ENCODE assay signal across 16 cellular contexts in genomic region chr20:57582029-57582378, GRCh38. TPM values are rescaled to one million over a fixed set of nuclear protein-coding genes. Genes with fewer than 3 reads are reported as not detected.
A peak's percentile ranks its signal among the peaks of the same experiment; 100 is the strongest.
DNase-seq lines count a peak whose midpoint lies in the region; ATAC-seq, FAIRE-seq and TF ChIP-seq lines count a peak whose summit lies in the region.
"Had no signal": no experiment of that assay in that cellular context is flagged by ENCODE, and none has a peak within 500 bp of the region (broad histone marks: within the 10 kb centered on the region; RNA-seq: fewer than 3 reads in every experiment).

No MANE protein-coding gene starts in this region.

- H3K4me1 ChIP-seq in naive thymus-derived CD4-positive, alpha-beta T cell (ENCODE audit: control insufficient read depth in 2 of 2, insufficient read depth in 2 of 2, low read length in 2 of 2): no peaks in the 10 kb centered on the region

- H3K27me3 Mint-ChIP-seq in endothelial cell (ENCODE audit: unreplicated experiment): peaks cover 12% of the 10 kb centered on the region
- H3K27me3 Mint-ChIP-seq in naive thymus-derived CD4-positive, alpha-beta T cell: peaks cover 38 to 68% (median 61%) of the 10 kb centered on the region in 5 donors

- no peaks in the 10 kb centered on the region for H3K9me3 ChIP-seq in naive thymus-derived CD4-positive, alpha-beta T cell (ENCODE audit: control insufficient read depth in 2 of 3, low read length in 3 of 3)
- H3K9me3 ChIP-seq: HAP-1 had no signal

- ATAC-seq in naive thymus-derived CD4-positive, alpha-beta T cell: peak; percentile 26
- ATAC-seq in HG02623 (IDR thresholded peaks at IDR 0.05; ENCODE audit: unreplicated experiment) (no peak), left colon (no peak)
- ATAC-seq: activated T-cell treated with anti-CD3 and anti-CD28 coated beads, Interleukin-2, amount 50 U/mL, for 72 hours had no signal

- no peaks in the 10 kb centered on the region for H3K36me3 Mint-ChIP-seq in endothelial cell (ENCODE audit: low read depth, unreplicated experiment)
- no peaks in the 10 kb centered on the region for H3K36me3 Mint-ChIP-seq in naive thymus-derived CD4-positive, alpha-beta T cell
- H3K36me3 Mint-ChIP-seq: activated CD4-positive, alpha-beta memory T cell treated with anti-CD3 and anti-CD28 coated beads for 36 hours had no signal

- no peaks in the 10 kb centered on the region for H3K4me1 Mint-ChIP-seq in endothelial cell (ENCODE audit: unreplicated experiment)
- peaks cover 0 to 5% (median 0%) of the 10 kb centered on the region in 7 donors for H3K4me1 Mint-ChIP-seq in naive thymus-derived CD4-positive, alpha-beta T cell

- POLR2A ChIA-PET in naive thymus-derived CD4-positive, alpha-beta T cell (lab: Charles Lee): no interaction called here

- peak; percentile 55 for FAIRE-seq in HTR-8/SVneo (lab: Jason Lieb, UNC)
- FAIRE-seq: colon had no signal

- no peaks in the 10 kb centered on the region for H3K9me3 Mint-ChIP-seq in endothelial cell (ENCODE audit: unreplicated experiment)
- H3K9me3 Mint-ChIP-seq in naive thymus-derived CD4-positive, alpha-beta T cell: peaks cover 0 to 4% (median 0%) of the 10 kb centered on the region in 11 donors
- H3K9me3 Mint-ChIP-seq: activated CD4-positive, alpha-beta memory T cell treated with anti-CD3 and anti-CD28 coated beads for 36 hours; activated T-cell treated with anti-CD3 and anti-CD28 coated beads, Interleukin-2, amount 50 U/mL, for 72 hours had no signal

- H3K27me3 ChIP-seq in naive thymus-derived CD4-positive, alpha-beta T cell (ENCODE audit: control insufficient read depth in 2 of 2, insufficient read depth in 2 of 2, low read length in 2 of 2): no peaks in the 10 kb centered on the region

- H3K27ac ChIP-seq in naive thymus-derived CD4-positive, alpha-beta T cell (ENCODE audit: low read depth, low read length): no peak overlapping the region
- peak overlapping the region; percentile 91 for H3K27ac ChIP-seq in temporal lobe (ENCODE audit: low read depth, low read length)
- H3K27ac ChIP-seq in coronary artery: peak overlapping the region in 1 of 2 donors; percentile 79

- intact Hi-C loops in naive thymus-derived CD4-positive, alpha-beta T cell (cut with micrococcal nuclease): no loop called here
- intact Hi-C loops in left colon (cut with DNase I, micrococcal nuclease): no loop called here

- TF ChIP-seq CTCF in endothelial cell (IDR thresholded peaks at IDR 0.05; ENCODE audit: unreplicated experiment) (no peak), coronary artery (IDR thresholded peaks at IDR 0.05) (no peak)

- H3K36me3 ChIP-seq in naive thymus-derived CD4-positive, alpha-beta T cell (ENCODE audit: control insufficient read depth in 2 of 3, insufficient read depth in 3 of 3, low read length in 3 of 3): no peaks in the 10 kb centered on the region
- H3K36me3 ChIP-seq: HAP-1 had no signal

- peak overlapping the region; percentile 31 for H3K4me3 Mint-ChIP-seq in endothelial cell (ENCODE audit: unreplicated experiment)
- no peak overlapping the region for H3K4me3 Mint-ChIP-seq in naive thymus-derived CD4-positive, alpha-beta T cell
- H3K4me3 Mint-ChIP-seq: activated CD4-positive, alpha-beta memory T cell treated with anti-CD3 and anti-CD28 coated beads for 36 hours; activated T-cell treated with anti-CD3 and anti-CD28 coated beads, Interleukin-2, amount 50 U/mL, for 72 hours had no signal

- no peak overlapping the region for H3K4me3 ChIP-seq in naive thymus-derived CD4-positive, alpha-beta T cell (ENCODE audit: low read length)
- no peak overlapping the region for H3K4me3 ChIP-seq in coronary artery
- H3K4me3 ChIP-seq: HAP-1 had no signal

- DNase-seq in HTR-8/SVneo (ENCODE audit: insufficient read length, low spot score) (no peak), endothelial cell (ENCODE audit: low spot score) (no peak), NCI-H524 treated with DMSO at 0.1 percent for 48 hours (lab: John Stamatoyannopoulos, UW) (no peak), coronary artery (ENCODE audit: low spot score) (no peak), left colon (no peak)
- DNase-seq in naive thymus-derived CD4-positive, alpha-beta T cell: no peak
- DNase-seq: activated CD4-positive, alpha-beta memory T cell treated with anti-CD3 and anti-CD28 coated beads for 36 hours; activated T-cell treated with anti-CD3 and anti-CD28 coated beads, Interleukin-2, amount 50 U/mL, for 72 hours; NCI-H2029 treated with DMSO at 0.1 percent for 48 hours; stimulated activated CD4-positive, alpha-beta T cell treated with anti-CD3 and anti-CD28 coated beads, Interleukin-1b, Interleukin-23, amount 100 ng/mL, for 48 hours had no signal

- CTCF ChIA-PET in naive thymus-derived CD4-positive, alpha-beta T cell (lab: Charles Lee): no interaction called here

- no peak overlapping the region for H3K27ac Mint-ChIP-seq in endothelial cell (ENCODE audit: unreplicated experiment)
- H3K27ac Mint-ChIP-seq in naive thymus-derived CD4-positive, alpha-beta T cell: no peak overlapping the region
- H3K27ac Mint-ChIP-seq: activated CD4-positive, alpha-beta memory T cell treated with anti-CD3 and anti-CD28 coated beads for 36 hours; activated T-cell treated with anti-CD3 and anti-CD28 coated beads, Interleukin-2, amount 50 U/mL, for 72 hours; progenitor cell of endocrine pancreas had no signal

RNA-seq across cellular contexts. Expression of gene PCK1, which starts 21.1 kb away (rescaled TPM):
- not detected for total RNA-seq in endothelial cell (ENCODE audit: unreplicated experiment)
- total RNA-seq in naive thymus-derived CD4-positive, alpha-beta T cell: not detected
- not detected for polyA plus RNA-seq in naive thymus-derived CD4-positive, alpha-beta T cell
- under 0.01 TPM for total RNA-seq in temporal lobe
- 100 to 1,000 TPM; 214 to 328 TPM for total RNA-seq in left colon
- total RNA-seq: activated CD4-positive, alpha-beta memory T cell treated with anti-CD3 and anti-CD28 coated beads for 36 hours; activated T-cell treated with anti-CD3 and anti-CD28 coated beads, Interleukin-2, amount 50 U/mL, for 72 hours; epithelial cell of proximal tubule; progenitor cell of endocrine pancreas had no signal

RNA-seq across cellular contexts. Expression of gene ZBP1, which starts 38.2 kb away (rescaled TPM):
- total RNA-seq in endothelial cell (ENCODE audit: unreplicated experiment) (not detected), temporal lobe (not detected), left colon (1 to 10 TPM; 4.0 to 6.8 TPM)
- 10 to 100 TPM in 4 of 5 experiments, 1 to 10 TPM in 1; 9.4 to 27.9 (median 14.2) TPM for total RNA-seq in naive thymus-derived CD4-positive, alpha-beta T cell
- polyA plus RNA-seq in naive thymus-derived CD4-positive, alpha-beta T cell: 1 to 10 TPM; 5.9 to 7.2 TPM
- total RNA-seq: epithelial cell of proximal tubule, progenitor cell of endocrine pancreas had no signal

RNA-seq across cellular contexts. Expression of gene CTCFL, which starts 57.1 kb away (rescaled TPM):
- 0.21 TPM for total RNA-seq in endothelial cell (ENCODE audit: unreplicated experiment)
- total RNA-seq in naive thymus-derived CD4-positive, alpha-beta T cell: not detected
- not detected for polyA plus RNA-seq in naive thymus-derived CD4-positive, alpha-beta T cell
- not detected for total RNA-seq in temporal lobe
- total RNA-seq in left colon: not detected
- total RNA-seq: activated CD4-positive, alpha-beta memory T cell treated with anti-CD3 and anti-CD28 coated beads for 36 hours; activated T-cell treated with anti-CD3 and anti-CD28 coated beads, Interleukin-2, amount 50 U/mL, for 72 hours; progenitor cell of endocrine pancreas had no signal

Comparison
In these comparisons a context has a peak if more than half of its experiments do, and no peak if none do; other contexts are left out.
1. RNA of gene PCK1, which starts 21.1 kb away (total RNA-seq): 214 to 328 TPM in left colon; not detected in endothelial cell (single experiment), not detected in naive thymus-derived CD4-positive, alpha-beta T cell and under 0.01 TPM in temporal lobe (single experiment); every median in the first group is over 100 times any median in the second.